Comparison of ENCODE assay signal across 9 cellular contexts in genomic region chr3:195100903-195101591, GRCh38.
DNase-seq lines count a peak whose midpoint lies in the region; ATAC-seq, FAIRE-seq and TF ChIP-seq lines count a peak whose summit lies in the region.
"Had no signal": no experiment of that assay in that cellular context is flagged by ENCODE, and none has a peak within 500 bp of the region (broad histone marks: within the 10 kb centered on the region; RNA-seq: fewer than 3 reads in every experiment).

No MANE protein-coding gene starts in this region.

- ATAC-seq in PC-3 (no peak), HG02588 (IDR thresholded peaks at IDR 0.05; ENCODE audit: unreplicated experiment) (no peak)
- ATAC-seq in stimulated activated naive CD8-positive, alpha-beta T cell treated with anti-CD3 and anti-CD28 coated beads, Interleukin-15, Interleukin-2, amounts not matched to agents 100 U/mL and 50 U/mL, for 24 hours, result peak; percentile 20

- no peaks in the 10 kb centered on the region for H3K9me2 ChIP-seq in PC-3 (replicated peaks; ENCODE audit: low read length)

- H3K9ac ChIP-seq in PC-3 (ENCODE audit: low read length), result 0 out of 2 replicates have a peak overlapping the region, but pooled peaks have one; percentile 2

- H2AFZ ChIP-seq in PC-3 (ENCODE audit: low read length), result no peak overlapping the region

- intact Hi-C loops in PC-3 (cut with micrococcal nuclease), result loop anchor here (10.0 kb wide), 1 partner anchor 336 kb away; no protein-coding TSS in a partner anchor

- no peak overlapping the region for H3K4me3 ChIP-seq in PC-3 (ENCODE audit: low read length)

- no peak for TF ChIP-seq CTCF in PC-3 (conservative IDR thresholded peaks at IDR 0.05; ENCODE audit: low read depth, low read length)

- no peaks in the 10 kb centered on the region for H3K36me3 ChIP-seq in PC-3 (ENCODE audit: low read depth, low read length)

- H3K4me2 ChIP-seq in PC-3 (ENCODE audit: low read length), result peak overlapping the region; percentile 1; the same call in 1 of the 2 replicates

- no peak for FAIRE-seq in H54 (lab: Jason Lieb, UNC)
- FAIRE-seq: A204.1 had no signal

- H3K4me1 ChIP-seq in PC-3 (ENCODE audit: insufficient read depth, low read length), result peaks cover 61% of the 10 kb centered on the region

- no peaks in the 10 kb centered on the region for H3K27me3 ChIP-seq in PC-3 (ENCODE audit: low read length)

- peak overlapping the region; percentile 23 for H3K27ac ChIP-seq in PC-3 (ENCODE audit: low read length)

- no TSS peak for BruUV-seq in PC-3 (replicated peaks; lab: Mats Ljungman, UMichigan)

- peaks cover 13% of the 10 kb centered on the region; the same call in 1 of the 2 replicates for H3K79me2 ChIP-seq in PC-3 (ENCODE audit: low read length)

- POLR2A ChIA-PET in PC-3 (lab: Charles Lee; ENCODE audit: unreplicated experiment), result no interaction called here

- peaks cover 3% of the 10 kb centered on the region for H3F3A ChIP-seq in PC-3 (ENCODE audit: low read length, unreplicated experiment)

- TF ChIP-seq POLR2A in H54 (IDR thresholded peaks at IDR 0.05; ENCODE audit: low read depth, low read length), result no peak

- peak; percentile 5 for DNase-seq in DMS53 (lab: John Stamatoyannopoulos, UW)
- DNase-seq in DMS53 treated with DMSO at 0.1 percent for 48 hours (lab: John Stamatoyannopoulos, UW; ENCODE audit: unreplicated experiment), result no peak
- no peak for DNase-seq in PC-3
- peak; percentile 11 for DNase-seq in globus pallidus (ENCODE audit: low spot score)
- peak; percentile 17 for DNase-seq in stimulated activated naive CD8-positive, alpha-beta T cell treated with anti-CD3 and anti-CD28 coated beads, Interleukin-15, Interleukin-2, amounts not matched to agents 100 U/mL and 50 U/mL, for 24 hours
- DNase-seq in H54 (ENCODE audit: insufficient read length, low spot score), result no peak
- no peak for DNase-seq in activated CD4-positive, alpha-beta T cell treated with anti-CD3 and anti-CD28 coated beads for 48 hours

- no peaks in the 10 kb centered on the region for H4K20me1 ChIP-seq in PC-3 (ENCODE audit: low read length)

- H3K9me3 ChIP-seq in PC-3 (ENCODE audit: low read length), result no peaks in the 10 kb centered on the region

- CTCF ChIA-PET in PC-3 (lab: Charles Lee), result no interaction called here

Comparison
In these comparisons a context has a peak if more than half of its experiments do, and no peak if none do; other contexts are left out.
1. DNase-seq: peak in DMS53 (single experiment), globus pallidus (single experiment) and stimulated activated naive CD8-positive, alpha-beta T cell treated with anti-CD3 and anti-CD28 coated beads, Interleukin-15, Interleukin-2, amounts not matched to agents 100 U/mL and 50 U/mL, for 24 hours (single experiment); none in DMS53 treated with DMSO at 0.1 percent for 48 hours (single experiment), PC-3 (single experiment), H54 (single experiment) and activated CD4-positive, alpha-beta T cell treated with anti-CD3 and anti-CD28 coated beads for 48 hours (single experiment).